ENCODE assay signal across 23 cellular contexts in genomic region chr17:67178555-67178954, GRCh38.
"Had no signal": no experiment of that assay in that cellular context is flagged by ENCODE, and none has a peak within 500 bp of the region (broad histone marks: within the 10 kb centered on the region; RNA-seq: fewer than 3 reads in every experiment).

No MANE protein-coding gene starts in this region.

- DNase-seq: IMR-90; Karpas-422; KG1; MG63; NCI-H1092; NCI-H1105 treated with DMSO at 0.1 percent for 48 hours; NCI-H1417 treated with DMSO at 0.1 percent for 48 hours; NCI-H146; NCI-H1694 treated with DMSO at 0.1 percent for 48 hours; NCI-H1930; NCI-H2081; NCI-H2107; NCI-H2227 treated with DMSO at 0.1 percent for 48 hours; NCI-H526 treated with DMSO at 0.1 percent for 48 hours; NCI-H748 treated with DMSO at 0.1 percent for 48 hours; NK-92 treated with Interleukin-12 subunit alpha and Interleukin-12 subunit beta, amount 100 ng/mL, for 24 hours; PC-9; Peyer's patch; Right ventricle myocardium superior; RPMI8226; SIG-M5 had no signal

- H3K4me1 ChIP-seq: Peyer's patch, SJSA1 had no signal

- H3K27ac ChIP-seq: PC-9, Peyer's patch, SJSA1, SK-N-MC had no signal

- H3K27me3 ChIP-seq: MG63, Peyer's patch, SJSA1 had no signal

- H3K4me3 ChIP-seq: MG63, PC-9, Peyer's patch, SJSA1, SK-N-MC had no signal

- H3K9me3 ChIP-seq: MG63, Peyer's patch, SJSA1 had no signal
